Comparison of ENCODE assay signal across 25 cellular contexts in genomic region chr10:21452203-21452602, GRCh38.
"Had no signal": no experiment of that assay in that cellular context is flagged by ENCODE, and none has a peak within 500 bp of the region (broad histone marks: within the 10 kb centered on the region; RNA-seq: fewer than 3 reads in every experiment).

No MANE protein-coding gene starts in this region.

- H3K27ac ChIP-seq: heart right ventricle, lower lobe of right lung, uterus had no signal

- H3K4me1 ChIP-seq: heart right ventricle, lower lobe of right lung, uterus had no signal

- H3K4me3 ChIP-seq: heart right ventricle, lower lobe of right lung, uterus had no signal

- H3K9me3 ChIP-seq: lower lobe of right lung had no signal

- ATAC-seq: activated naive CD8-positive, alpha-beta T cell treated with anti-CD3 and anti-CD28 coated beads, Interleukin-2, amount 50 U/mL, for 24 hours; activated T-cell treated with anti-CD3 and anti-CD28 coated beads, Interleukin-2, amount 50 U/mL, for 72 hours; heart right ventricle; left lobe of liver; lower lobe of right lung; naive thymus-derived CD4-positive, alpha-beta T cell; sciatic nerve; stimulated activated naive B cell treated with anti-CD40 and anti-IgM and Interleukin-4, amounts not matched to agents 10 μg/mL and 1 μg/mL and 100 μg/mL, for 72 hours; T-helper 17 cell had no signal

- H3K36me3 ChIP-seq: heart right ventricle, lower lobe of right lung, uterus had no signal

- DNase-seq: activated CD4-positive, alpha-beta memory T cell treated with anti-CD3 and anti-CD28 coated beads for 36 hours; activated CD4-positive, alpha-beta T cell treated with anti-CD3 and anti-CD28 coated beads for 48 hours; activated CD4-positive, CD25-positive, alpha-beta regulatory T cell; activated effector memory CD4-positive, alpha-beta T cell treated with Interleukin-2 at 50 U/mL for 16 hours; activated naive CD4-positive, alpha-beta T cell treated with anti-CD3 and anti-CD28 coated beads, Interleukin-2, amount 10 ng/mL, durations not matched to agents 7 days and 5 days; activated naive CD8-positive, alpha-beta T cell treated with anti-CD3 and anti-CD28 coated beads, Interleukin-2, amount 50 U/mL, for 24 hours; activated T-cell treated with anti-CD3 and anti-CD28 coated beads, Interleukin-2, amount 50 U/mL, for 72 hours; aorta; central memory CD4-positive, alpha-beta T cell; dermis blood vessel endothelial cell; effector CD8-positive, alpha-beta T cell; erythroblast; heart right ventricle; lower lobe of right lung; naive thymus-derived CD4-positive, alpha-beta T cell; occipital lobe; small intestine; stimulated activated CD4-positive, alpha-beta T cell treated with anti-CD3 and anti-CD28 coated beads, Interleukin-15, amount 100 ng/mL, for 24 hours; stimulated activated CD4-positive, alpha-beta T cell treated with anti-CD3 and anti-CD28 coated beads, Interleukin-2, amount 100 ng/mL, for 48 hours; stimulated activated CD8-positive, alpha-beta memory T cell treated with anti-CD3 and anti-CD28 coated beads, Interleukin-4, amount 100 ng/mL, for 48 hours; stimulated activated naive B cell treated with anti-CD40 and anti-IgM and Interleukin-4, amounts not matched to agents 10 μg/mL and 1 μg/mL and 100 μg/mL, for 72 hours; T-helper 17 cell; uterus had no signal

- H3K27me3 ChIP-seq: heart right ventricle, uterus had no signal

- FAIRE-seq: small intestine had no signal
